Comparison of ENCODE assay signal across 8 cellular contexts in genomic region chr9:126411225-126411947, GRCh38.
DNase-seq lines count a peak whose midpoint lies in the region; ATAC-seq and TF ChIP-seq lines count a peak whose summit lies in the region.

No MANE protein-coding gene starts in this region.

- H3K27ac ChIP-seq in CD4-positive, CD25-positive, alpha-beta regulatory T cell (ENCODE audit: insufficient read depth, low read length, poor library complexity, severe bottlenecking): peak overlapping the region; percentile 68

- no peaks in the 10 kb centered on the region for H3K27me3 ChIP-seq in CD4-positive, CD25-positive, alpha-beta regulatory T cell (ENCODE audit: control insufficient read depth, insufficient read depth, low read length)

- no peaks in the 10 kb centered on the region for H3K9me3 Mint-ChIP-seq in CD4-positive, CD25-positive, alpha-beta regulatory T cell
- no peaks in the 10 kb centered on the region for H3K9me3 Mint-ChIP-seq in activated naive CD8-positive, alpha-beta T cell treated with anti-CD3 and anti-CD28 coated beads, Interleukin-2, amount 10 ng/mL, durations not matched to agents 7 days and 5 days
- H3K9me3 Mint-ChIP-seq in mesothelial cell of epicardium: no peaks in the 10 kb centered on the region

- TF ChIP-seq CTCF in mesothelial cell of epicardium (IDR thresholded peaks at IDR 0.05; ENCODE audit: unreplicated experiment): no peak

- peak overlapping the region; percentile 83 to 96 (median 90) for H3K27ac Mint-ChIP-seq in CD4-positive, CD25-positive, alpha-beta regulatory T cell
- peak overlapping the region; percentile 94 for H3K27ac Mint-ChIP-seq in activated naive CD8-positive, alpha-beta T cell treated with anti-CD3 and anti-CD28 coated beads, Interleukin-2, amount 10 ng/mL, durations not matched to agents 7 days and 5 days
- H3K27ac Mint-ChIP-seq in mesothelial cell of epicardium: no peak overlapping the region

- H3K4me3 ChIP-seq in CD4-positive, CD25-positive, alpha-beta regulatory T cell (ENCODE audit: low read depth, low read length): peak overlapping the region; percentile 78

- peaks cover 5% of the 10 kb centered on the region for H3K36me3 Mint-ChIP-seq in CD4-positive, CD25-positive, alpha-beta regulatory T cell
- peaks cover 23% of the 10 kb centered on the region for H3K36me3 Mint-ChIP-seq in activated naive CD8-positive, alpha-beta T cell treated with anti-CD3 and anti-CD28 coated beads, Interleukin-2, amount 10 ng/mL, durations not matched to agents 7 days and 5 days
- peaks cover 15% of the 10 kb centered on the region for H3K36me3 Mint-ChIP-seq in mesothelial cell of epicardium

- peak in 2 of 3 donors; percentile 74 to 93 for DNase-seq in CD4-positive, CD25-positive, alpha-beta regulatory T cell
- no peak for DNase-seq in activated naive CD8-positive, alpha-beta T cell treated with anti-CD3 and anti-CD28 coated beads, Interleukin-2, amount 10 ng/mL, durations not matched to agents 7 days and 5 days
- no peak for DNase-seq in GF-D8 (lab: John Stamatoyannopoulos, UW)
- no peak for DNase-seq in mesothelial cell of epicardium (ENCODE audit: low spot score in 2 of 2, unreplicated experiment in 2 of 2)
- DNase-seq in NCI-H1436 (lab: John Stamatoyannopoulos, UW): no peak
- DNase-seq in HuH-7.5 (ENCODE audit: low spot score): no peak

- no peaks in the 10 kb centered on the region for H3K9me3 ChIP-seq in CD4-positive, CD25-positive, alpha-beta regulatory T cell (ENCODE audit: control insufficient read depth in 2 of 2, low read length in 2 of 2)

- peak overlapping the region; percentile 55 to 88 (median 80) for H3K4me3 Mint-ChIP-seq in CD4-positive, CD25-positive, alpha-beta regulatory T cell
- peak overlapping the region; percentile 76 for H3K4me3 Mint-ChIP-seq in activated naive CD8-positive, alpha-beta T cell treated with anti-CD3 and anti-CD28 coated beads, Interleukin-2, amount 10 ng/mL, durations not matched to agents 7 days and 5 days
- H3K4me3 Mint-ChIP-seq in mesothelial cell of epicardium: no peak overlapping the region

- peaks cover 16 to 34% (median 28%) of the 10 kb centered on the region in 4 donors for H3K4me1 Mint-ChIP-seq in CD4-positive, CD25-positive, alpha-beta regulatory T cell
- peaks cover 47% of the 10 kb centered on the region for H3K4me1 Mint-ChIP-seq in activated naive CD8-positive, alpha-beta T cell treated with anti-CD3 and anti-CD28 coated beads, Interleukin-2, amount 10 ng/mL, durations not matched to agents 7 days and 5 days
- peaks cover 11% of the 10 kb centered on the region for H3K4me1 Mint-ChIP-seq in mesothelial cell of epicardium

- H3K4me1 ChIP-seq in CD4-positive, CD25-positive, alpha-beta regulatory T cell (ENCODE audit: control insufficient read depth, insufficient read depth, low read length, poor library complexity, severe bottlenecking): peaks cover 21% of the 10 kb centered on the region

- no peaks in the 10 kb centered on the region for H3K27me3 Mint-ChIP-seq in CD4-positive, CD25-positive, alpha-beta regulatory T cell
- no peaks in the 10 kb centered on the region for H3K27me3 Mint-ChIP-seq in activated naive CD8-positive, alpha-beta T cell treated with anti-CD3 and anti-CD28 coated beads, Interleukin-2, amount 10 ng/mL, durations not matched to agents 7 days and 5 days
- H3K27me3 Mint-ChIP-seq in mesothelial cell of epicardium (ENCODE audit: low read depth): no peaks in the 10 kb centered on the region

- H3K36me3 ChIP-seq in CD4-positive, CD25-positive, alpha-beta regulatory T cell (ENCODE audit: control insufficient read depth, insufficient read depth, low read length): no peaks in the 10 kb centered on the region

- peak; percentile 84 to 90 for ATAC-seq in CD4-positive, CD25-positive, alpha-beta regulatory T cell (ENCODE audit: low read depth in 2 of 2)
- ATAC-seq in GM19035 (IDR thresholded peaks at IDR 0.05; ENCODE audit: unreplicated experiment) (peak; percentile 79), HG03432 (IDR thresholded peaks at IDR 0.05; ENCODE audit: unreplicated experiment) (peak; percentile 79)
- ATAC-seq in activated naive CD8-positive, alpha-beta T cell treated with anti-CD3 and anti-CD28 coated beads, Interleukin-2, amount 10 ng/mL, durations not matched to agents 7 days and 5 days (ENCODE audit: low read depth): peak; percentile 87

- POLR2A ChIA-PET in activated naive CD8-positive, alpha-beta T cell treated with anti-CD3 and anti-CD28 coated beads, Interleukin-2, amount 10 ng/mL, durations not matched to agents 7 days and 5 days (lab: Charles Lee): interaction anchor here (1.0 to 1.7 kb wide), 3 partner anchors 58 to 62 kb away, joined by 4 to 7 read pairs (median 4); no protein-coding TSS in a partner anchor

Comparison
In these comparisons a context has a peak if more than half of its experiments do, and no peak if none do; other contexts are left out.
1. DNase-seq: peak in CD4-positive, CD25-positive, alpha-beta regulatory T cell (2 of 3); none in activated naive CD8-positive, alpha-beta T cell treated with anti-CD3 and anti-CD28 coated beads, Interleukin-2, amount 10 ng/mL, durations not matched to agents 7 days and 5 days (single experiment), GF-D8 (single experiment), mesothelial cell of epicardium (0 of 2), NCI-H1436 (single experiment) and HuH-7.5 (single experiment).
2. Peak in every context shown above with its lines, with median percentiles within 50 percentile points of each other: ATAC-seq.